Comparison of ENCODE assay signal across 8 cellular contexts in the genomic region with DNA sequence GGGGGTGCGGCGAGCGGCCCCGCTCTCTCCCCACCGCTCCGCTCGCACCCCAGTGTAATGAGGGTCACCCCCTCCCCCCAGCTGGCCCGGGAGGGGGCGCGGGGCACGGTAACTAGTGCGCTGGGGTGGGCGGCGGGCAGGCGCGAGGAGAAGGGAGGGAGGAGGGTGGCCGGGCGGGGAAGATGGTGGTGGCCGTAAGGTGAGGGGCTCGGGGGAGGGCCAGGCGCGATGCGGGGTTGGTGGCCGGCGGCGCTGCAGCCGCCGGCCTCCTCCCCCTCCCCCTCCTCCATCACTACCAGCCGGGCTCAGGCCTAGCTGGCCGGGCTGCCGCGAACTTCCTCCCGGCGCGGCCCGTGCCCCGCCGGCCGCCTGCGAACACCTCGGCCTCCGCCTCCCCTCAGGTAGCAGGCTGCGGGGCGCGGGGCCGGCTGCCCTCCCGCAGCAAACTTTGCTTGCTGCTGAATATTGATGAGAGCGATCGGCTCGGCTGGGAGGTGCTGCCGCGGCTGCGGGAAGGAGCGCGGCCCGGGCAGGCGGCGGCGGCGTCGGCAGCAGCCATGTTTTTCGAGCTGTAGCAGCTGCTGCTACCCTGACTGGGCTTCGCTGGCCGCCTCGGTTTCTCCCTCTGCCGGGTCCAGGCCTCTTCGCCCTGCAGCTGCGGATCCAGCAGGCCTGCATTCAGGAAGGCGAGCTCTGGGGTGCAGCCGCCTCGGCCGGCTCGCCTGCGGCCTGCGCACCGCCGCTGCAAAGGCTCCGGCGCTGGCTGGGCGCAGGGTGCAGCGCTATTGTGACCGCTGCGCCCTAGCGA. TPM values are rescaled to one million over a fixed set of nuclear protein-coding genes. Genes with fewer than 3 reads are reported as not detected.
DNase-seq lines count a peak whose midpoint lies in the region; ATAC-seq and TF ChIP-seq lines count a peak whose summit lies in the region.

No MANE protein-coding gene starts in this region.

- H3K9me3 ChIP-seq in AG04450 (ENCODE audit: control insufficient read depth, insufficient read depth, low read length) (no peaks in the 10 kb centered on the region; the same call in 1 of the 2 replicates), left ventricle myocardium inferior (replicated peaks) (no peaks in the 10 kb centered on the region)

- H3K4me1 Mint-ChIP-seq in activated naive CD8-positive, alpha-beta T cell treated with anti-CD3 and anti-CD28 coated beads for 36 hours = peaks cover 35% of the 10 kb centered on the region

- H3K36me3 ChIP-seq in left ventricle myocardium inferior = peaks cover 33% of the 10 kb centered on the region

- peaks cover 30% of the 10 kb centered on the region for H3K36me3 Mint-ChIP-seq in activated naive CD8-positive, alpha-beta T cell treated with anti-CD3 and anti-CD28 coated beads for 36 hours

- intact Hi-C loops in left ventricle myocardium inferior (cut with micrococcal nuclease) = no loop called here
- intact Hi-C loops in posterior vena cava (cut with DNase I) = loop anchor here in 1 of 2 donors (1.0 kb wide), 1 partner anchor 9 kb away; no protein-coding TSS in a partner anchor

- DNase-seq in AG04450 (ENCODE audit: low read depth, low spot score) (no peak), RPMI8226 (peak; percentile 51), left ventricle myocardium inferior (peak; percentile 52), posterior vena cava (ENCODE audit: low spot score) (peak; percentile 88), pons (ENCODE audit: low spot score) (no peak)
- peak; percentile 63 for DNase-seq in activated naive CD8-positive, alpha-beta T cell treated with anti-CD3 and anti-CD28 coated beads for 36 hours

- H3K27me3 ChIP-seq in AG04450 (ENCODE audit: control insufficient read depth, insufficient read depth, low read length) (no peaks in the 10 kb centered on the region), left ventricle myocardium inferior (ENCODE audit: low read depth) (no peaks in the 10 kb centered on the region)

- peak overlapping the region; percentile 21 for H3K27ac ChIP-seq in AG04450 (ENCODE audit: low read depth, low read length)
- H3K27ac ChIP-seq in left ventricle myocardium inferior (replicated peaks) = peak overlapping the region; percentile 94

- H3K4me3 ChIP-seq in AG04450 (ENCODE audit: low read depth, low read length) (peak overlapping the region; percentile 64), left ventricle myocardium inferior (peak overlapping the region; percentile 74)

- no peaks in the 10 kb centered on the region for H3K27me3 Mint-ChIP-seq in activated naive CD8-positive, alpha-beta T cell treated with anti-CD3 and anti-CD28 coated beads for 36 hours

- peaks cover 62% of the 10 kb centered on the region for H3K4me1 ChIP-seq in left ventricle myocardium inferior

- ATAC-seq in GM18868 (IDR thresholded peaks at IDR 0.05; ENCODE audit: unreplicated experiment) (peak; percentile 25), HG03103 (IDR thresholded peaks at IDR 0.05; ENCODE audit: low read depth, unreplicated experiment) (peak; percentile 27)

- TF ChIP-seq CTCF in AG04450 (IDR thresholded peaks at IDR 0.05; ENCODE audit: low read depth, low read length) (no peak), left ventricle myocardium inferior (IDR thresholded peaks at IDR 0.05; ENCODE audit: borderline replicate concordance) (no peak)

- CTCF ChIA-PET in AG04450 (lab: Charles Lee) = no interaction called here

- H3K27ac Mint-ChIP-seq in activated naive CD8-positive, alpha-beta T cell treated with anti-CD3 and anti-CD28 coated beads for 36 hours = peak overlapping the region; percentile 90

- peak overlapping the region; percentile 90 for H3K4me3 Mint-ChIP-seq in activated naive CD8-positive, alpha-beta T cell treated with anti-CD3 and anti-CD28 coated beads for 36 hours

- POLR2A ChIA-PET in AG04450 (lab: Yijun Ruan, JAX) = interaction anchor here (0.6 to 0.8 kb wide), 3 partner anchors 20 to 464 kb away, joined by 3 to 4 read pairs (median 4); no protein-coding TSS in a partner anchor

- no peaks in the 10 kb centered on the region for H3K9me3 Mint-ChIP-seq in activated naive CD8-positive, alpha-beta T cell treated with anti-CD3 and anti-CD28 coated beads for 36 hours

RNA-seq across cellular contexts. Expression of a gene that starts 0.5 kb away (rescaled TPM):
- 25.6 and 33.4 TPM in 2 replicates for polyA plus RNA-seq in AG04450 (2011; rRNA removed)
- 54.4 and 64.6 TPM in 2 replicates for polyA minus RNA-seq in AG04450 (2011; rRNA and poly(A)+ RNA removed)
- 10 to 100 TPM; 64.0 to 66.4 TPM for total RNA-seq in activated naive CD8-positive, alpha-beta T cell treated with anti-CD3 and anti-CD28 coated beads for 36 hours
- total RNA-seq in left ventricle myocardium inferior = 40.8 TPM
- 10 to 100 TPM; 60.5 to 67.6 TPM for total RNA-seq in posterior vena cava

RNA-seq across cellular contexts. Expression of a gene that starts 47.3 kb away (rescaled TPM):
- 5.8 and 6.8 TPM in 2 replicates for polyA plus RNA-seq in AG04450 (2011; rRNA removed)
- polyA minus RNA-seq in AG04450 (2011; rRNA and poly(A)+ RNA removed) = 5.3 and 7.0 TPM in 2 replicates
- total RNA-seq in activated naive CD8-positive, alpha-beta T cell treated with anti-CD3 and anti-CD28 coated beads for 36 hours = 1 to 10 TPM; 1.4 to 1.5 TPM
- total RNA-seq in left ventricle myocardium inferior (0.93 TPM), posterior vena cava (1 to 10 TPM; 1.0 to 1.5 TPM)

Comparison
In these comparisons a context has a peak if more than half of its experiments do, and no peak if none do; other contexts are left out.
1. DNase-seq: peak in RPMI8226 (single experiment), activated naive CD8-positive, alpha-beta T cell treated with anti-CD3 and anti-CD28 coated beads for 36 hours (single experiment), left ventricle myocardium inferior (single experiment) and posterior vena cava (single experiment); none in AG04450 (single experiment) and pons (single experiment).